8 cellular contexts compared by ENCODE assay signal in the genomic region with DNA sequence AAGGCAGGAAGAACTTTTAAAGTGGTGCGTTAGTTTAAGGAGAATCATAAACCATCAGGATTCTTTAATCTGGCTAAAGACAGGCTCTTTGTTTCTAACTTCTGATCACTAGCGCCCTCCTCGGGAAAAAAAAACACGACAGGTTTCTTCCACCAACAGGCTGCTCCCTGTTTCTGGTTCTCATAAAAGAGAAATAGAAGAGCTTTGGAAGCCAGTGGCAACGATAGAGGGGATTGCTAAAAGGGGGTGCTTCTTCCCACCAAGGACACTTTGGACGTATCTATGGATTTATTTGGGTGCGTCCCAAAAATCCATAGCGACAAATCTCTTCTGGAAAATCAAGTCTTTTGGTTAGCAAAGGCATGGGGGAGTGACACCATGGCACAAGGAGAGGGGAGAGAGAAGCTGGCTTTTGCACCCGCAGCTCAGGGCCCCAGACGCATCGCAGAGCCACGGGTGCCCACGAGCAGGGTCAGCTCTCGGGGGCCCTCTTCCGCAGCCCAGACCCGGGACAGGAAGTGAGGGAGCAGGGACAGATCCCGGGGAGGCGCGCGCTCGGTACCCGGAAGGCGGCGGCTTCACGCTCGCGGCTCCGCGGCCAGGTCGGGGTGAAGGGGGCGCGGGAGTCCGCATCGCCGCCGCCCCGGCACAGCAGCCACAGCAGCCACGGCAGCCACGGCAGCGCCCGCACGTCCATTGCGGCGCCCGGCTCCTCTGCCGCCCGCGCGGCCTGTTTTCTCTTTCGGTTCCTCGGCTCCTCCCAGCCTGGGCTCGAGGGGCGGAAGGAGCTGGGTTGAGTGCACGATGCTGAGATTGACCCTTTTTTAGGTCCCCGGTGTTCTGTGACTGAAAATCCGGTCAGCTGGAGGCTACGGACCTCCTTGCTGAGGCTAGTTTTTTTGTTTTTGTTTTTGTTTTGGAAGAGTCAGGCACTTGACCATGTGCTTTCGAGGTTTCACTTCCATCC. TPM values are rescaled to one million over a fixed set of nuclear protein-coding genes. Genes with fewer than 3 reads are reported as not detected.
DNase-seq lines count a peak whose midpoint lies in the region; ATAC-seq, FAIRE-seq and TF ChIP-seq lines count a peak whose summit lies in the region.

A gene with protein sequence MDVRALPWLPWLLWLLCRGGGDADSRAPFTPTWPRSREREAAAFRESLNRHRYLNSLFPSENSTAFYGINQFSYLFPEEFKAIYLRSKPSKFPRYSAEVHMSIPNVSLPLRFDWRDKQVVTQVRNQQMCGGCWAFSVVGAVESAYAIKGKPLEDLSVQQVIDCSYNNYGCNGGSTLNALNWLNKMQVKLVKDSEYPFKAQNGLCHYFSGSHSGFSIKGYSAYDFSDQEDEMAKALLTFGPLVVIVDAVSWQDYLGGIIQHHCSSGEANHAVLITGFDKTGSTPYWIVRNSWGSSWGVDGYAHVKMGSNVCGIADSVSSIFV (minus strand): TSS at position 716 of the 967 bp plus-strand sequence. CDS start 19 bp downstream, at position 697.

- CTCF ChIA-PET in AG04449 (lab: Yijun Ruan, JAX) = interaction anchor here (0.6 to 8.3 kb wide), 33 partner anchors 9 to 1908 kb away, joined by 3 to 132 read pairs (median 4); no protein-coding TSS in a partner anchor
- CTCF ChIA-PET in activated CD4-positive, alpha-beta T cell treated with anti-CD3 and anti-CD28 coated beads for 36 hours (lab: Charles Lee) = interaction anchor here (0.6 to 4.2 kb wide), 12 partner anchors 8 to 286 kb away, joined by 3 to 30 read pairs (median 4); a partner anchor contains a TSS

- POLR2A ChIA-PET in AG04449 (lab: Yijun Ruan, JAX) = interaction anchor here (0.6 to 1.5 kb wide), 8 partner anchors 46 to 1402 kb away, joined by 3 to 7 read pairs (median 4); no protein-coding TSS in a partner anchor
- POLR2A ChIA-PET in activated CD4-positive, alpha-beta T cell treated with anti-CD3 and anti-CD28 coated beads for 36 hours (lab: Charles Lee) = interaction anchor here (0.5 to 0.8 kb wide), 3 partner anchors 304 to 480 kb away, joined by 3 to 4 read pairs (median 3); no protein-coding TSS in a partner anchor

- FAIRE-seq in colon (lab: Jason Lieb, UNC) = peak; percentile 68

- peaks cover 2% of the 10 kb centered on the region for H3K36me3 Mint-ChIP-seq in activated CD4-positive, alpha-beta T cell treated with anti-CD3 and anti-CD28 coated beads for 36 hours (ENCODE audit: low read depth)

- no peaks in the 10 kb centered on the region for H3K9me3 Mint-ChIP-seq in activated CD4-positive, alpha-beta T cell treated with anti-CD3 and anti-CD28 coated beads for 36 hours (ENCODE audit: low read depth)

- peaks cover 4% of the 10 kb centered on the region for H3K27me3 Mint-ChIP-seq in activated CD4-positive, alpha-beta T cell treated with anti-CD3 and anti-CD28 coated beads for 36 hours

- H3K4me1 Mint-ChIP-seq in activated CD4-positive, alpha-beta T cell treated with anti-CD3 and anti-CD28 coated beads for 36 hours = peaks cover 11% of the 10 kb centered on the region

- DNase-seq in AG04449 (ENCODE audit: low read depth, low spot score) = no peak
- peak; percentile 41 for DNase-seq in NCI-H226
- peak; percentile 82 for DNase-seq in activated CD4-positive, alpha-beta T cell treated with anti-CD3 and anti-CD28 coated beads for 36 hours
- peak; percentile 65 to 82 for DNase-seq in left colon
- peak; percentile 70 for DNase-seq in stimulated activated CD4-positive, alpha-beta T cell treated with anti-CD3 and anti-CD28 coated beads, Interleukin-1b, Interleukin-23, amount 100 ng/mL, for 48 hours

- peak within 1 kb of the TSS; percentile 92 for H3K4me3 Mint-ChIP-seq in activated CD4-positive, alpha-beta T cell treated with anti-CD3 and anti-CD28 coated beads for 36 hours

- peak; percentile 95 for ATAC-seq in GM18861 (IDR thresholded peaks at IDR 0.05; ENCODE audit: unreplicated experiment)
- peak; percentile 91 for ATAC-seq in HG03103 (IDR thresholded peaks at IDR 0.05; ENCODE audit: low read depth, unreplicated experiment)
- peak; percentile 93 for ATAC-seq in activated CD4-positive, alpha-beta T cell treated with anti-CD3 and anti-CD28 coated beads for 36 hours
- ATAC-seq in left colon = peak; percentile 82

- peak; percentile 47 for TF ChIP-seq CTCF in AG04449 (IDR thresholded peaks at IDR 0.05; ENCODE audit: insufficient read depth, low read length, missing control alignments)

- H3K4me3 ChIP-seq in AG04449 (ENCODE audit: low read depth, low read length) = peak within 1 kb of the TSS; percentile 71

- intact Hi-C loops in activated CD4-positive, alpha-beta T cell treated with anti-CD3 and anti-CD28 coated beads for 36 hours (cut with DNase I, micrococcal nuclease) = loop anchor here (1.0 to 10.0 kb wide), 9 partner anchors 143 to 1401 kb away; a partner anchor contains a TSS
- intact Hi-C loops in left colon (cut with DNase I, micrococcal nuclease) = loop anchor here in 1 of 2 donors (10.0 kb wide), 1 partner anchor 549 kb away; no protein-coding TSS in a partner anchor

- H3K27ac Mint-ChIP-seq in activated CD4-positive, alpha-beta T cell treated with anti-CD3 and anti-CD28 coated beads for 36 hours = peak within 1 kb of the TSS; percentile 99

RNA-seq across cellular contexts. Expression of the gene that starts here (rescaled TPM):
- 1 to 10 TPM; 2.6 to 3.0 TPM for total RNA-seq in activated CD4-positive, alpha-beta T cell treated with anti-CD3 and anti-CD28 coated beads for 36 hours
- total RNA-seq in left colon = 10 to 100 TPM; 11.4 to 16.7 TPM
